Comparison of ENCODE assay signal across 9 cellular contexts in genomic region chr20:31674895-31675827, GRCh38. TPM values are rescaled to one million over a fixed set of nuclear protein-coding genes. Genes with fewer than 3 reads are reported as not detected.
A peak's percentile ranks its signal among the peaks of the same experiment; 100 is the strongest.
DNase-seq lines count a peak whose midpoint lies in the region; ATAC-seq, FAIRE-seq and TF ChIP-seq lines count a peak whose summit lies in the region.
"Had no signal": no experiment of that assay in that cellular context is flagged by ENCODE, and none has a peak within 500 bp of the region (broad histone marks: within the 10 kb centered on the region; RNA-seq: fewer than 3 reads in every experiment).

No MANE protein-coding gene starts in this region.

- peaks cover 7% of the 10 kb centered on the region for H3K79me1 ChIP-seq in neuronal stem cell (ENCODE audit: low read depth, low read length)

- no peaks in the 10 kb centered on the region for H3K27me3 ChIP-seq in NT2/D1 (ENCODE audit: insufficient read depth, insufficient read length)
- H3K27me3 ChIP-seq in esophagus muscularis mucosa, result no peaks in the 10 kb centered on the region
- H3K27me3 ChIP-seq in neuronal stem cell (ENCODE audit: control insufficient read depth in 3 of 3, insufficient read depth in 3 of 3, low read depth in 1 of 3, low read length in 3 of 3), result no peaks in the 10 kb centered on the region
- H3K27me3 ChIP-seq in subcutaneous abdominal adipose tissue (ENCODE audit: control insufficient read depth in 5 of 5, insufficient read depth in 4 of 5, low read length in 5 of 5), result no peaks in the 10 kb centered on the region

- TF ChIP-seq CTCF in esophagus muscularis mucosa (IDR thresholded peaks at IDR 0.05), result no peak

- H3K9me3 ChIP-seq in NT2/D1 (ENCODE audit: insufficient read depth, low read length), result no peaks in the 10 kb centered on the region
- H3K9me3 ChIP-seq in esophagus muscularis mucosa, result no peaks in the 10 kb centered on the region
- no peaks in the 10 kb centered on the region for H3K9me3 ChIP-seq in neuronal stem cell (replicated peaks in 1 of 2; ENCODE audit: control insufficient read depth in 2 of 2, insufficient read depth in 1 of 2, low read depth in 1 of 2, low read length in 2 of 2)
- H3K9me3 ChIP-seq in subcutaneous abdominal adipose tissue (ENCODE audit: control insufficient read depth in 5 of 5, low read length in 5 of 5), result no peaks in the 10 kb centered on the region

- ATAC-seq in HG02970 (IDR thresholded peaks at IDR 0.05; ENCODE audit: low FRiP score, unreplicated experiment), result no peak

- no peak overlapping the region for H3K14ac ChIP-seq in neuronal stem cell (ENCODE audit: low read length)

- H3K36me3 ChIP-seq in NT2/D1 (ENCODE audit: insufficient read depth, insufficient read length, low read length) (peaks cover 35% of the 10 kb centered on the region), esophagus muscularis mucosa (peaks cover 0 to 33% (median 21%) of the 10 kb centered on the region in 4 donors), neuronal stem cell (replicated peaks in 1 of 2; ENCODE audit: control insufficient read depth in 2 of 2, insufficient read depth in 2 of 2, low read length in 2 of 2) (peaks cover 0 to 58% of the 10 kb centered on the region in 2 donors), subcutaneous abdominal adipose tissue (ENCODE audit: control insufficient read depth in 5 of 5, insufficient read depth in 5 of 5, low read length in 5 of 5) (peaks cover 0 to 30% (median 23%) of the 10 kb centered on the region in 5 donors)

- no peak overlapping the region for H2BK5ac ChIP-seq in neuronal stem cell (ENCODE audit: low read length)

- no peak overlapping the region for H2AFZ ChIP-seq in neuronal stem cell (ENCODE audit: low read length)

- DNase-seq in Daoy (ENCODE audit: low read depth), result peak; percentile 89
- peak; percentile 51 for DNase-seq in H54 (ENCODE audit: insufficient read length, low spot score)
- DNase-seq in NT2/D1 (ENCODE audit: low read depth, low spot score), result no peak
- peak; percentile 38 for DNase-seq in activated T-cell treated with anti-CD3 and anti-CD28 coated beads for 1 hour (ENCODE audit: low read depth)
- DNase-seq in esophagus muscularis mucosa (ENCODE audit: extremely low spot score), result no peak
- no peak for DNase-seq in neuronal stem cell (ENCODE audit: low spot score)

- peak overlapping the region; percentile 3 for H3K9ac ChIP-seq in NT2/D1 (ENCODE audit: insufficient read length, low read depth)
- no peak overlapping the region for H3K9ac ChIP-seq in neuronal stem cell (ENCODE audit: low read depth, low read length, poor library complexity)
- H3K9ac ChIP-seq in subcutaneous abdominal adipose tissue (ENCODE audit: low read length in 5 of 5), result peak overlapping the region in 4 of 5 donors; percentile 0 to 42 (median 12)

- TF ChIP-seq POLR2A in H54 (IDR thresholded peaks at IDR 0.05; ENCODE audit: low read depth, low read length) (no peak), esophagus muscularis mucosa (IDR thresholded peaks at IDR 0.05; ENCODE audit: low read depth) (no peak)

- H2AK5ac ChIP-seq in neuronal stem cell (ENCODE audit: low read depth, low read length), result no peak overlapping the region

- no peak overlapping the region for H4K91ac ChIP-seq in neuronal stem cell (ENCODE audit: low read depth, low read length, poor library complexity)

- WGBS in esophagus muscularis mucosa, result 66% methylated on average over 10 of the region's 10 CpGs
- no CpG with 5 or more reads among the region's 10 CpGs for WGBS in neuronal stem cell (ENCODE audit: extremely low coverage in 2 of 2, insufficient read length in 2 of 2, insufficient replicate concordance in 1 of 2), 2 donors

- peak overlapping the region; percentile 18 for H3K23ac ChIP-seq in neuronal stem cell (ENCODE audit: low read depth, low read length, poor library complexity)

- H3K4me3 ChIP-seq in NT2/D1 (ENCODE audit: insufficient read length, low read depth), result no peak overlapping the region
- peak overlapping the region in 1 of 4 donors; percentile 18 for H3K4me3 ChIP-seq in esophagus muscularis mucosa
- peak overlapping the region in 1 of 2 donors; percentile 13 for H3K4me3 ChIP-seq in neuronal stem cell (ENCODE audit: low read length in 2 of 2)
- peak overlapping the region; percentile 11 to 59 (median 49) for H3K4me3 ChIP-seq in subcutaneous abdominal adipose tissue (ENCODE audit: low read depth in 1 of 5, low read length in 5 of 5)

- no peak overlapping the region for H2BK120ac ChIP-seq in neuronal stem cell (ENCODE audit: low read depth, low read length)

- FAIRE-seq in H54 (lab: Jason Lieb, UNC), result no peak

- H3K18ac ChIP-seq in neuronal stem cell (ENCODE audit: low read length), result no peak overlapping the region

- H3K4me1 ChIP-seq in NT2/D1 (ENCODE audit: insufficient read depth, insufficient read length) (peaks cover 8% of the 10 kb centered on the region), esophagus muscularis mucosa (peaks cover 94 to 99% (median 95%) of the 10 kb centered on the region in 4 donors), neuronal stem cell (ENCODE audit: control insufficient read depth in 2 of 2, insufficient read depth in 1 of 2, low read depth in 1 of 2, low read length in 2 of 2) (peaks cover 15 to 21% of the 10 kb centered on the region in 2 donors), subcutaneous abdominal adipose tissue (ENCODE audit: control insufficient read depth in 5 of 5, insufficient read depth in 5 of 5, low read length in 5 of 5) (peaks cover 19 to 84% (median 61%) of the 10 kb centered on the region in 5 donors)

- H4K8ac ChIP-seq in neuronal stem cell (ENCODE audit: low read depth, low read length), result no peak overlapping the region

- H3K4ac ChIP-seq in neuronal stem cell (ENCODE audit: low read length), result no peak overlapping the region

- H2BK15ac ChIP-seq in neuronal stem cell (ENCODE audit: low read length), result no peak overlapping the region

- TF ChIP-seq EP300 in esophagus muscularis mucosa (IDR thresholded peaks at IDR 0.05), result no peak

- intact Hi-C loops in esophagus muscularis mucosa (cut with DNase I), result loop anchor here (5.0 kb wide), 1 partner anchor 32 kb away; no protein-coding TSS in a partner anchor

- no peak overlapping the region for H3K4me2 ChIP-seq in neuronal stem cell (ENCODE audit: insufficient read depth, low read length, poor library complexity, severe bottlenecking)

- H3K27ac ChIP-seq in esophagus muscularis mucosa (replicated peaks in 1 of 4) (peak overlapping the region; percentile 68 to 88 (median 82)), neuronal stem cell (replicated peaks; ENCODE audit: low read length) (no peak overlapping the region), subcutaneous abdominal adipose tissue (ENCODE audit: low read depth, low read length) (peak overlapping the region; percentile 67)

- H2BK12ac ChIP-seq in neuronal stem cell (ENCODE audit: low read length), result no peak overlapping the region

RNA-seq across cellular contexts. Expression of gene COX4I2, which starts 37.4 kb away (rescaled TPM):
- not detected in 2 replicates for total RNA-seq in Daoy (2014; rRNA removed; shearing (Covaris generic))
- 10 to 100 TPM in 1 of 4 donors, 1 to 10 TPM in 3; 2.1 to 14.2 (median 7.1) TPM for total RNA-seq in esophagus muscularis mucosa
- 0.10 TPM for polyA plus RNA-seq in neuronal stem cell (2013, experiment 1 of 2)
- polyA plus RNA-seq in neuronal stem cell (2013, experiment 2 of 2), result not detected
- total RNA-seq: T-helper 2 cell treated with Interferon-gamma antibody and Interleukin-4, amounts not matched to agents 100 ng/mL and 5 ng/mL, for 36 hours had no signal

RNA-seq across cellular contexts. Expression of gene BCL2L1, which starts 47.5 kb away (rescaled TPM):
- total RNA-seq in Daoy (2014; rRNA removed; shearing (Covaris generic)), result 49.1 and 55.1 TPM in 2 replicates
- total RNA-seq in esophagus muscularis mucosa, result 100 to 1,000 TPM in 3 of 4 donors, 10 to 100 TPM in 1; 94.3 to 181 (median 140) TPM
- 37.9 TPM for polyA plus RNA-seq in neuronal stem cell (2013, experiment 1 of 2)
- 38.2 TPM for polyA plus RNA-seq in neuronal stem cell (2013, experiment 2 of 2)

Comparison
In these comparisons a context has a peak if more than half of its experiments do, and no peak if none do; other contexts are left out.
1. DNase-seq: peak in Daoy (single experiment), H54 (single experiment) and activated T-cell treated with anti-CD3 and anti-CD28 coated beads for 1 hour (single experiment); none in NT2/D1 (single experiment), esophagus muscularis mucosa (single experiment) and neuronal stem cell (single experiment).